In the genomic region with DNA sequence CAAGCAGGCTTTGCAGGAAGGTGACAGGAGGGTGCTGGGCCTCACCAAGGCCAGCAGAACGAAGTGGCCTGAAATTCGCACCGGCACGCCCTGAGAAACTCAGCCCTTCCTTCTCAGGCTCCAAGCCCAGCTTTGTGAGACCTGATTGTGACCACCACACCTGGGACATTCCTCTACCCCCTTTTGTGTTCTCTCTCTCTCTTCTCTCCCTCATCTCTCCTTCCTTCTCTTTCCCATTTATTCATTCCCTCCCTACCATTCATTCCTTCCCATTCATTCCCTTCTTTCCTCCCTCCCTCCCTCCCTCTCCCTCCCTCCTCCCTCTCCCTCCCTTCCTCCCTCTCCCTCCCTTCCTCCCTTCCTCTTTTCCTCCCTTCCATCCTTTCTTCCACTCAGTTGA, we compare ENCODE assay signal across 1 cellular context.
A peak's percentile ranks its signal among the peaks of the same experiment; 100 is the strongest.
TF ChIP-seq lines count a peak whose summit lies in the region.

No MANE protein-coding gene starts in this region.

TF ChIP-seq in HepG2, 621 proteins besides CTCF, POLR2A, EP300 and RAD21:
- TF ChIP-seq ZSCAN31 (CRISPR knock-in tag; IDR thresholded peaks at IDR 0.05; ENCODE audit: low read depth) (no peak), HNRNPK (IDR thresholded peaks at IDR 0.05; ENCODE audit: low read depth, low read length, poor library complexity, severe bottlenecking) (peak; percentile 92)
